In the genomic region with DNA sequence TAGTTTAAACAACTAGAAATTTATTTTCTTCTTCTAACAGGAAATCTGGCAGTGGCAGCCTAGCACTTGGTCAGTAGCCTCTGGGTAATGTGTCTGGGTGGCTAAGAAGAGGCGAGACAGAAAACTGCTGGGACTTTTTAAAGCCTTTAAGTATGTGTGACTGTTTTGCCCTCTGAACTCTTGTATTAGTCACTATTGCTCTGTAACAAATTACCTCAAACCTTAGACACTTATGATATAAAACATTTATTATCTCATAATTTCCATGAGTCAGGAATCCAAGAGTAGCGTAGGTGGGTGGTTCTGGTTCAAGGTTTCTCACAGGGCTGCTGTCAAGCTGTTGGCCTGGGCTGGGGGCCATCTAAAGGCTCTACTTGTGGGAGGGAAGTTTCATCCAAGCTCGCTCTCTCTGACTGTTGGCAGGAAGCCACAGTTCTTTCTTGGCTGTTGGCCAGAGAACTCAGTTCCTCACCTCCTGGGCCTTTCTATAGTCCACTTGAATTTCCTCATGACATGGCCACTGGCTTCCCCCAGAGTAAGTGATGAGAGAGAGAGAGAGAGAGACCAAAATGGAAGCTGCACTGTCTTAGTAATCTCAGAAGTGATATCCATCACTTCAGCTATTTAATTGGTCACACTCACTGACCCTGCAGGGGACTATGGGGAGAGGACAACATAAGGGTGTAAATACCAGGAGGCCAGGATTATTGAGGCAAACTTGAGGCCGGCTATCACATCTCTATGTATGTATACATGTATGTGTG, we compare ENCODE assay signal across 1 cellular context.
A peak's percentile ranks its signal among the peaks of the same experiment; 100 is the strongest.
TF ChIP-seq lines count a peak whose summit lies in the region.

No MANE protein-coding gene starts in this region.

TF ChIP-seq in HepG2, 621 proteins besides CTCF, POLR2A, EP300 and RAD21 (continues in another document):
- no peak for TF ChIP-seq ZNF160 (CRISPR knock-in tag; IDR thresholded peaks at IDR 0.05)
- no peak for TF ChIP-seq NRL (CRISPR knock-in tag; IDR thresholded peaks at IDR 0.05; ENCODE audit: borderline replicate concordance)
- TF ChIP-seq ARNT (IDR thresholded peaks at IDR 0.05): no peak
- no peak for TF ChIP-seq ZNF720 (CRISPR knock-in tag; IDR thresholded peaks at IDR 0.05)
- no peak for TF ChIP-seq ZZZ3 (CRISPR knock-in tag; IDR thresholded peaks at IDR 0.05; ENCODE audit: borderline replicate concordance)
- TF ChIP-seq, protein P1, sequence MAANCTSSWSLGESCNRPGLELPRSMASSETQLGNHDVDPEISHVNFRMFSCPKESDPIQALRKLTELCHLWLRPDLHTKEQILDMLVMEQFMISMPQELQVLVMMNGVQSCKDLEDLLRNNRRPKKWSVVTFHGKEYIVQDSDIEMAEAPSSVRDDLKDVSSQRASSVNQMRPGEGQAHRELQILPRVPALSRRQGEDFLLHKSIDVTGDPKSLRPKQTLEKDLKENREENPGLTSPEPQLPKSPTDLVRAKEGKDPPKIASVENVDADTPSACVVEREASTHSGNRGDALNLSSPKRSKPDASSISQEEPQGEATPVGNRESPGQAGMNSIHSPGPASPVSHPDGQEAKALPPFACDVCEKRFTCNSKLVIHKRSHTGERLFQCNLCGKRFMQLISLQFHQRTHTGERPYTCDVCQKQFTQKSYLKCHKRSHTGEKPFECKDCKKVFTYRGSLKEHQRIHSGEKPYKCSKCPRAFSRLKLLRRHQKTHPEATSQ (CRISPR knock-in tag; IDR thresholded peaks at IDR 0.05; ENCODE audit: borderline replicate concordance): no peak
- no peak for TF ChIP-seq ZNF546 (CRISPR knock-in tag; conservative IDR thresholded peaks at IDR 0.05)
- TF ChIP-seq ISX (CRISPR knock-in tag; conservative IDR thresholded peaks at IDR 0.05): no peak
- TF ChIP-seq RBM22 (optimal IDR thresholded peaks at IDR 0.05; ENCODE audit: low read length): no peak
- TF ChIP-seq ZNF552 (CRISPR knock-in tag; IDR thresholded peaks at IDR 0.05; ENCODE audit: borderline replicate concordance): no peak
- TF ChIP-seq ZFX (CRISPR knock-in tag; IDR thresholded peaks at IDR 0.05; ENCODE audit: low read depth): no peak
- TF ChIP-seq TAF15 (IDR thresholded peaks at IDR 0.05; ENCODE audit: low read depth, low read length, poor library complexity, severe bottlenecking): no peak
- TF ChIP-seq ZNF713 (CRISPR knock-in tag; IDR thresholded peaks at IDR 0.05): no peak
- TF ChIP-seq E2F1 (CRISPR knock-in tag; IDR thresholded peaks at IDR 0.05): no peak
- TF ChIP-seq AHDC1 (CRISPR knock-in tag; IDR thresholded peaks at IDR 0.05; ENCODE audit: borderline replicate concordance): no peak
- TF ChIP-seq MXD4 (CRISPR knock-in tag; IDR thresholded peaks at IDR 0.05): no peak
- no peak for TF ChIP-seq ZNF670 (CRISPR knock-in tag; IDR thresholded peaks at IDR 0.05; ENCODE audit: borderline replicate concordance)
- no peak for TF ChIP-seq FOXP1 (IDR thresholded peaks at IDR 0.05)
- TF ChIP-seq FOXP1 (CRISPR knock-in tag; IDR thresholded peaks at IDR 0.05): no peak
- no peak for TF ChIP-seq ZNF33A (CRISPR knock-in tag; IDR thresholded peaks at IDR 0.05; ENCODE audit: borderline replicate concordance)
- no peak for TF ChIP-seq HDAC1 (CRISPR knock-in tag; IDR thresholded peaks at IDR 0.05)
- no peak for TF ChIP-seq TFDP1 (CRISPR knock-in tag; IDR thresholded peaks at IDR 0.05; ENCODE audit: borderline replicate concordance)
- TF ChIP-seq LBX2 (CRISPR knock-in tag; IDR thresholded peaks at IDR 0.05; ENCODE audit: borderline replicate concordance): no peak
- no peak for TF ChIP-seq FIP1L1 (IDR thresholded peaks at IDR 0.05; ENCODE audit: borderline replicate concordance, insufficient read depth, low read depth, low read length)
- peak; percentile 58 for TF ChIP-seq FOSL2 (CRISPR knock-in tag; IDR thresholded peaks at IDR 0.05)
- no peak for TF ChIP-seq HNF4G (IDR thresholded peaks at IDR 0.05; ENCODE audit: borderline replicate concordance, low read depth, low read length)
- no peak for TF ChIP-seq HNF4G (CRISPR knock-in tag; IDR thresholded peaks at IDR 0.05; ENCODE audit: borderline replicate concordance, low read depth)
- no peak for TF ChIP-seq TOE1 (CRISPR knock-in tag; IDR thresholded peaks at IDR 0.05)
- TF ChIP-seq ZNF124 (CRISPR knock-in tag; IDR thresholded peaks at IDR 0.05): peak; percentile 75; the same call in 1 of the 2 replicates
- TF ChIP-seq SALL1 (CRISPR knock-in tag; IDR thresholded peaks at IDR 0.05): peak; percentile 63
- no peak for TF ChIP-seq NBN (conservative IDR thresholded peaks at IDR 0.05)
- TF ChIP-seq, protein P2, sequence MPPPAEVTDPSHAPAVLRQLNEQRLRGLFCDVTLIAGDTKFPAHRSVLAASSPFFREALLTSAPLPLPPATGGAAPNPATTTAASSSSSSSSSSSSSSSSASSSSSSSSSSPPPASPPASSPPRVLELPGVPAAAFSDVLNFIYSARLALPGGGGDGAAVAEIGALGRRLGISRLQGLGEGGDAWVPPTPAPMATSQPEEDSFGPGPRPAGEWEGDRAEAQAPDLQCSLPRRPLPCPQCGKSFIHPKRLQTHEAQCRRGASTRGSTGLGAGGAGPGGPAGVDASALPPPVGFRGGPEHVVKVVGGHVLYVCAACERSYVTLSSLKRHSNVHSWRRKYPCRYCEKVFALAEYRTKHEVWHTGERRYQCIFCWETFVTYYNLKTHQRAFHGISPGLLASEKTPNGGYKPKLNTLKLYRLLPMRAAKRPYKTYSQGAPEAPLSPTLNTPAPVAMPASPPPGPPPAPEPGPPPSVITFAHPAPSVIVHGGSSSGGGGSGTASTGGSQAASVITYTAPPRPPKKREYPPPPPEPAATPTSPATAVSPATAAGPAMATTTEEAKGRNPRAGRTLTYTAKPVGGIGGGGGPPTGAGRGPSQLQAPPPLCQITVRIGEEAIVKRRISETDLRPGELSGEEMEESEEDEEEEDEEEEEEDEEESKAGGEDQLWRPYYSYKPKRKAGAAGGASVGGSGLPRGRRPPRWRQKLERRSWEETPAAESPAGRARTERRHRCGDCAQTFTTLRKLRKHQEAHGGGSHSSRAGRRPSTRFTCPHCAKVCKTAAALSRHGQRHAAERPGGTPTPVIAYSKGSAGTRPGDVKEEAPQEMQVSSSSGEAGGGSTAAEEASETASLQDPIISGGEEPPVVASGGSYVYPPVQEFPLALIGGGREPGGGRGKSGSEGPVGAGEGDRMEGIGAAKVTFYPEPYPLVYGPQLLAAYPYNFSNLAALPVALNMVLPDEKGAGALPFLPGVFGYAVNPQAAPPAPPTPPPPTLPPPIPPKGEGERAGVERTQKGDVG (CRISPR knock-in tag; IDR thresholded peaks at IDR 0.05; ENCODE audit: borderline replicate concordance): no peak
- no peak for TF ChIP-seq GRHL1 (CRISPR knock-in tag; conservative IDR thresholded peaks at IDR 0.05)
- TF ChIP-seq MXD3 (CRISPR knock-in tag; IDR thresholded peaks at IDR 0.05): no peak
- TF ChIP-seq ZMAT5 (CRISPR knock-in tag; IDR thresholded peaks at IDR 0.05; ENCODE audit: borderline replicate concordance, low read depth): no peak
- no peak for TF ChIP-seq TP53 (CRISPR knock-in tag; conservative IDR thresholded peaks at IDR 0.05)
- TF ChIP-seq ZNF510 (CRISPR knock-in tag; IDR thresholded peaks at IDR 0.05; ENCODE audit: low read depth): no peak
- TF ChIP-seq, protein P3, sequence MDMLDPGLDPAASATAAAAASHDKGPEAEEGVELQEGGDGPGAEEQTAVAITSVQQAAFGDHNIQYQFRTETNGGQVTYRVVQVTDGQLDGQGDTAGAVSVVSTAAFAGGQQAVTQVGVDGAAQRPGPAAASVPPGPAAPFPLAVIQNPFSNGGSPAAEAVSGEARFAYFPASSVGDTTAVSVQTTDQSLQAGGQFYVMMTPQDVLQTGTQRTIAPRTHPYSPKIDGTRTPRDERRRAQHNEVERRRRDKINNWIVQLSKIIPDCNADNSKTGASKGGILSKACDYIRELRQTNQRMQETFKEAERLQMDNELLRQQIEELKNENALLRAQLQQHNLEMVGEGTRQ (IDR thresholded peaks at IDR 0.05; ENCODE audit: low read depth, low read length): no peak
- TF ChIP-seq, protein P3 (CRISPR knock-in tag; IDR thresholded peaks at IDR 0.05; ENCODE audit: borderline replicate concordance): no peak; the same call in 1 of the 2 replicates
